24 cellular contexts compared by ENCODE assay signal in genomic region chr5:174895360-174895759, GRCh38.
DNase-seq lines count a peak whose midpoint lies in the region; ATAC-seq and TF ChIP-seq lines count a peak whose summit lies in the region.
"Had no signal": no experiment of that assay in that cellular context is flagged by ENCODE, and none has a peak within 500 bp of the region (broad histone marks: within the 10 kb centered on the region; RNA-seq: fewer than 3 reads in every experiment).

No MANE protein-coding gene starts in this region.

- no peak overlapping the region for H3K27ac ChIP-seq in C4-2B
- H3K27ac ChIP-seq: A549; BLaER1 treated with 17β-estradiol and CSF1 and Interleukin-3, amounts not matched to agents 10 nM and 100 nM; GM23248; HL-60; RWPE1; SK-N-MC had no signal

- H3K27ac Mint-ChIP-seq in WTC11: no peak overlapping the region
- H3K27ac Mint-ChIP-seq: CD8-positive, alpha-beta T cell had no signal

- no peak overlapping the region for H3K4me3 Mint-ChIP-seq in WTC11
- H3K4me3 Mint-ChIP-seq: CD8-positive, alpha-beta T cell had no signal

- CTCF ChIA-PET in WTC11 (lab: Charles Lee): interaction anchor here (0.6 kb wide), 1 partner anchor 26 kb away, joined by 3 read pairs; no protein-coding TSS in a partner anchor

- peaks cover 29% of the 10 kb centered on the region for H3K9me3 Mint-ChIP-seq in WTC11
- H3K9me3 Mint-ChIP-seq: CD8-positive, alpha-beta T cell had no signal

- peaks cover 3% of the 10 kb centered on the region; the same call in 1 of the 2 replicates for H3K4me1 Mint-ChIP-seq in WTC11

- peak; percentile 97 for ATAC-seq in WTC11
- ATAC-seq: A549; CD8-positive, alpha-beta T cell had no signal

- DNase-seq in ELF-1 (ENCODE audit: low read depth, low spot score): peak; percentile 18
- DNase-seq in WTC11 (ENCODE audit: low spot score): peak; percentile 46
- DNase-seq in activated gamma-delta T cell (lab: John Stamatoyannopoulos, UW): no peak
- DNase-seq in CD1c-positive myeloid dendritic cell (ENCODE audit: extremely low spot score): no peak
- no peak for DNase-seq in RKO (ENCODE audit: low spot score)
- DNase-seq: AML-193; CD8-positive, alpha-beta T cell; DMS 273 treated with DMSO at 0.1 percent for 48 hours; GM23248; Karpas-422; NCI-H1417; NCI-H1694; NCI-H2081; NCI-H524; NCI-H82; NK-92 treated with Interleukin-12 subunit alpha and Interleukin-12 subunit beta, amount 100 ng/mL, for 24 hours; SHP77 treated with DMSO at 0.1 percent for 48 hours had no signal

- peak; percentile 31 for TF ChIP-seq CTCF in C4-2B (conservative IDR thresholded peaks at IDR 0.05)
- TF ChIP-seq CTCF in LNCAP (IDR thresholded peaks at IDR 0.05): peak; percentile 8; the same call in 1 of the 2 replicates
- TF ChIP-seq CTCF in WTC11 (IDR thresholded peaks at IDR 0.05): no peak

- peaks cover 4% of the 10 kb centered on the region; the same call in 1 of the 2 replicates for H3K27me3 Mint-ChIP-seq in WTC11 (ENCODE audit: low read depth)

- POLR2A ChIA-PET in WTC11 (lab: Charles Lee): no interaction called here

- peaks cover 18% of the 10 kb centered on the region for H3K36me3 Mint-ChIP-seq in WTC11
- H3K36me3 Mint-ChIP-seq: CD8-positive, alpha-beta T cell had no signal

TF ChIP-seq in WTC11, 78 proteins besides CTCF, POLR2A, EP300 and RAD21 (continues in another document):
- TF ChIP-seq AR (CRISPR knock-in tag; IDR thresholded peaks at IDR 0.05): no peak
- no peak for TF ChIP-seq ZNF512 (CRISPR knock-in tag; IDR thresholded peaks at IDR 0.05; ENCODE audit: borderline replicate concordance)
- TF ChIP-seq ETV6 (CRISPR knock-in tag; IDR thresholded peaks at IDR 0.05): no peak
- no peak for TF ChIP-seq GTF2I (CRISPR knock-in tag; conservative IDR thresholded peaks at IDR 0.05)
- TF ChIP-seq KAT7 (CRISPR knock-in tag; IDR thresholded peaks at IDR 0.05; ENCODE audit: borderline replicate concordance): no peak
- no peak for TF ChIP-seq TCF7 (CRISPR knock-in tag; IDR thresholded peaks at IDR 0.05; ENCODE audit: low read depth)
- TF ChIP-seq USF1 (CRISPR knock-in tag; IDR thresholded peaks at IDR 0.05): no peak
- no peak for TF ChIP-seq PRDM15 (CRISPR knock-in tag; IDR thresholded peaks at IDR 0.05)
- TF ChIP-seq ESRRA (CRISPR knock-in tag; IDR thresholded peaks at IDR 0.05; ENCODE audit: borderline replicate concordance): no peak
- no peak for TF ChIP-seq FOXK1 (CRISPR knock-in tag; IDR thresholded peaks at IDR 0.05)
- no peak for TF ChIP-seq E2F1 (CRISPR knock-in tag; IDR thresholded peaks at IDR 0.05)
- no peak for TF ChIP-seq NR1H2 (CRISPR knock-in tag; IDR thresholded peaks at IDR 0.05)
- TF ChIP-seq ZBTB21 (CRISPR knock-in tag; IDR thresholded peaks at IDR 0.05; ENCODE audit: borderline replicate concordance): no peak
- no peak for TF ChIP-seq MXD4 (CRISPR knock-in tag; IDR thresholded peaks at IDR 0.05; ENCODE audit: borderline replicate concordance)
- no peak for TF ChIP-seq ZNF281 (CRISPR knock-in tag; IDR thresholded peaks at IDR 0.05)

Comparison
In these comparisons a context has a peak if more than half of its experiments do, and no peak if none do; other contexts are left out.
1. DNase-seq: peak in ELF-1 (single experiment) and WTC11 (single experiment); none in activated gamma-delta T cell (single experiment), CD1c-positive myeloid dendritic cell (single experiment) and RKO (single experiment).